1 cellular context compared by ENCODE assay signal in genomic region chr6:39499053-39499452, GRCh38.
TF ChIP-seq lines count a peak whose summit lies in the region.

No MANE protein-coding gene starts in this region.

TF ChIP-seq in K562, 482 proteins besides CTCF, POLR2A, EP300 and RAD21:
- no peak for TF ChIP-seq MTA2 (IDR thresholded peaks at IDR 0.05; ENCODE audit: low read depth)
- peak; percentile 51 for TF ChIP-seq ZFP36 (IDR thresholded peaks at IDR 0.05; ENCODE audit: low read depth, low read length, partially characterized antibody)
